In genomic region chr3:71752911-71753715, GRCh38 we compare ENCODE assay signal across 10 cellular contexts. TPM values are rescaled to one million over a fixed set of nuclear protein-coding genes. Genes with fewer than 3 reads are reported as not detected.
A peak's percentile ranks its signal among the peaks of the same experiment; 100 is the strongest.
DNase-seq lines count a peak whose midpoint lies in the region; ATAC-seq lines count a peak whose summit lies in the region.
"Had no signal": no experiment of that assay in that cellular context is flagged by ENCODE, and none has a peak within 500 bp of the region (broad histone marks: within the 10 kb centered on the region; RNA-seq: fewer than 3 reads in every experiment).

No MANE protein-coding gene starts in this region.

- no peaks in the 10 kb centered on the region for H3K36me3 Mint-ChIP-seq in activated naive CD8-positive, alpha-beta T cell treated with anti-CD3 and anti-CD28 coated beads for 36 hours
- H3K36me3 Mint-ChIP-seq in stimulated activated naive B cell treated with anti-CD40 and anti-IgM and Interleukin-4, amounts not matched to agents 10 μg/mL and 1 μg/mL and 100 μg/mL, for 72 hours: peaks cover 0 to 3% of the 10 kb centered on the region in 2 donors

- H3K4me3 Mint-ChIP-seq in activated naive CD8-positive, alpha-beta T cell treated with anti-CD3 and anti-CD28 coated beads for 36 hours: peak overlapping the region; percentile 45
- H3K4me3 Mint-ChIP-seq in stimulated activated naive B cell treated with anti-CD40 and anti-IgM and Interleukin-4, amounts not matched to agents 10 μg/mL and 1 μg/mL and 100 μg/mL, for 72 hours: peak overlapping the region; percentile 71 to 73

- peak; percentile 2 for DNase-seq in NCI-H2227 (lab: John Stamatoyannopoulos, UW; ENCODE audit: unreplicated experiment)
- no peak for DNase-seq in NCI-H2227 treated with DMSO at 0.1 percent for 48 hours (lab: John Stamatoyannopoulos, UW)
- peak; percentile 5 for DNase-seq in activated naive CD8-positive, alpha-beta T cell treated with anti-CD3 and anti-CD28 coated beads for 36 hours
- DNase-seq in stimulated activated naive B cell treated with anti-CD40 and anti-IgM and Interleukin-4, amounts not matched to agents 10 μg/mL and 1 μg/mL and 100 μg/mL, for 72 hours: no peak
- no peak for DNase-seq in stimulated activated CD4-positive, alpha-beta T cell treated with anti-CD3 and anti-CD28 coated beads, Interleukin-2, amount 100 ng/mL, for 48 hours
- DNase-seq in LoVo (ENCODE audit: low spot score): no peak
- no peak for DNase-seq in NCI-H1105 (lab: John Stamatoyannopoulos, UW)
- DNase-seq: stimulated activated CD4-positive, alpha-beta T cell treated with anti-CD3 and anti-CD28 coated beads, Interleukin-1b, Interleukin-23, amount 100 ng/mL, for 48 hours had no signal

- H3K9me3 Mint-ChIP-seq in activated naive CD8-positive, alpha-beta T cell treated with anti-CD3 and anti-CD28 coated beads for 36 hours: no peaks in the 10 kb centered on the region
- peaks cover 0 to 1% of the 10 kb centered on the region in 2 donors for H3K9me3 Mint-ChIP-seq in stimulated activated naive B cell treated with anti-CD40 and anti-IgM and Interleukin-4, amounts not matched to agents 10 μg/mL and 1 μg/mL and 100 μg/mL, for 72 hours

- H3K36me3 ChIP-seq in iPS-20b (ENCODE audit: insufficient read depth, low read depth, low read length): no peaks in the 10 kb centered on the region

- H3K9me3 ChIP-seq in iPS-20b (ENCODE audit: insufficient read depth, low read depth, low read length): no peaks in the 10 kb centered on the region

- peak overlapping the region; percentile 68 for H3K4me3 ChIP-seq in iPS-20b (ENCODE audit: low read length)
- H3K4me3 ChIP-seq: K562 had no signal

- H3K27ac ChIP-seq in iPS-20b (ENCODE audit: low read length): no peak overlapping the region

- H3K9ac ChIP-seq in iPS-20b (ENCODE audit: low read depth, low read length): peak overlapping the region; percentile 3; the same call in 1 of the 2 replicates

- peaks cover 61% of the 10 kb centered on the region for H3K27me3 ChIP-seq in iPS-20b (ENCODE audit: insufficient read depth, low read length)

- peaks cover 4% of the 10 kb centered on the region; the same call in 1 of the 2 replicates for H3K4me1 ChIP-seq in iPS-20b (ENCODE audit: insufficient read depth, low read length)

- H3K27ac Mint-ChIP-seq in activated naive CD8-positive, alpha-beta T cell treated with anti-CD3 and anti-CD28 coated beads for 36 hours: no peak overlapping the region
- no peak overlapping the region for H3K27ac Mint-ChIP-seq in stimulated activated naive B cell treated with anti-CD40 and anti-IgM and Interleukin-4, amounts not matched to agents 10 μg/mL and 1 μg/mL and 100 μg/mL, for 72 hours

- ATAC-seq in stimulated activated naive B cell treated with anti-CD40 and anti-IgM and Interleukin-4, amounts not matched to agents 10 μg/mL and 1 μg/mL and 100 μg/mL, for 72 hours (replicated peaks): peak in 1 of 2 donors; percentile 10
- ATAC-seq: K562 had no signal

- peaks cover 6% of the 10 kb centered on the region for H3K4me1 Mint-ChIP-seq in activated naive CD8-positive, alpha-beta T cell treated with anti-CD3 and anti-CD28 coated beads for 36 hours
- peaks cover 3 to 9% of the 10 kb centered on the region in 2 donors for H3K4me1 Mint-ChIP-seq in stimulated activated naive B cell treated with anti-CD40 and anti-IgM and Interleukin-4, amounts not matched to agents 10 μg/mL and 1 μg/mL and 100 μg/mL, for 72 hours

- peaks cover 50% of the 10 kb centered on the region for H3K27me3 Mint-ChIP-seq in activated naive CD8-positive, alpha-beta T cell treated with anti-CD3 and anti-CD28 coated beads for 36 hours
- peaks cover 53 to 60% of the 10 kb centered on the region in 2 donors for H3K27me3 Mint-ChIP-seq in stimulated activated naive B cell treated with anti-CD40 and anti-IgM and Interleukin-4, amounts not matched to agents 10 μg/mL and 1 μg/mL and 100 μg/mL, for 72 hours

RNA-seq across cellular contexts. Expression of gene GPR27, which starts 0.5 kb away (rescaled TPM):
- total RNA-seq in activated naive CD8-positive, alpha-beta T cell treated with anti-CD3 and anti-CD28 coated beads for 36 hours: under 1 TPM; 0.68 to 0.91 TPM
- total RNA-seq: K562 had no signal

RNA-seq across cellular contexts. Expression of gene EIF4E3, which starts 27.9 kb away (rescaled TPM):
- 10 to 100 TPM; 24.9 to 26.1 TPM for total RNA-seq in activated naive CD8-positive, alpha-beta T cell treated with anti-CD3 and anti-CD28 coated beads for 36 hours

RNA-seq across cellular contexts. Expression of gene PROK2, which starts 31.8 kb away (rescaled TPM):
- total RNA-seq in activated naive CD8-positive, alpha-beta T cell treated with anti-CD3 and anti-CD28 coated beads for 36 hours: under 1 TPM in 1 of 2 experiments, not detected in 1; 0.34 TPM
- total RNA-seq: K562 had no signal

Comparison
In these comparisons a context has a peak if more than half of its experiments do, and no peak if none do; other contexts are left out.
1. DNase-seq: peak in NCI-H2227 (single experiment) and activated naive CD8-positive, alpha-beta T cell treated with anti-CD3 and anti-CD28 coated beads for 36 hours (single experiment); none in NCI-H2227 treated with DMSO at 0.1 percent for 48 hours (single experiment), stimulated activated naive B cell treated with anti-CD40 and anti-IgM and Interleukin-4, amounts not matched to agents 10 μg/mL and 1 μg/mL and 100 μg/mL, for 72 hours (single experiment), stimulated activated CD4-positive, alpha-beta T cell treated with anti-CD3 and anti-CD28 coated beads, Interleukin-2, amount 100 ng/mL, for 48 hours (0 of 2), LoVo (single experiment) and NCI-H1105 (single experiment).